Comparison of ENCODE assay signal across 35 cellular contexts in genomic region chr7:37893359-37893758, GRCh38. TPM values are rescaled to one million over a fixed set of nuclear protein-coding genes. Genes with fewer than 3 reads are reported as not detected.
"Had no signal": no experiment of that assay in that cellular context is flagged by ENCODE, and none has a peak within 500 bp of the region (broad histone marks: within the 10 kb centered on the region; RNA-seq: fewer than 3 reads in every experiment).

No MANE protein-coding gene starts in this region.

- H3K9me3 Mint-ChIP-seq: activated CD4-positive, alpha-beta memory T cell treated with anti-CD3 and anti-CD28 coated beads for 36 hours; activated CD4-positive, alpha-beta T cell treated with anti-CD3 and anti-CD28 coated beads, Interleukin-2, amount 10 ng/mL, durations not matched to agents 24 days and 14 days; activated naive CD4-positive, alpha-beta T cell treated with anti-CD3 and anti-CD28 coated beads for 36 hours; activated naive CD4-positive, alpha-beta T cell treated with anti-CD3 and anti-CD28 coated beads, Interleukin-2, amount 50 U/mL, for 24 hours; activated naive CD8-positive, alpha-beta T cell treated with anti-CD3 and anti-CD28 coated beads, Interleukin-2, amount 50 U/mL, for 24 hours; activated T-helper 1 cell treated with anti-CD3 and anti-CD28 coated beads, Interleukin-12 subunit alpha, Interleukin-12 subunit beta, Interleukin-2, Interleukin-4 antibody, amounts not matched to agents 30 ng/mL and 10 ng/mL and 1 ng/mL, durations not matched to agents 14 hours and 24 hours and 36 hours; activated T-helper 2 cell treated with anti-CD3 and anti-CD28 coated beads, Interferon-gamma antibody, Interleukin-2, Interleukin-4, amounts not matched to agents 10 μg/mL and 5 μg/mL and 100 μg/mL, durations not matched to agents 14 hours and 24 hours and 36 hours; effector memory CD8-positive, alpha-beta T cell had no signal

- H3K4me3 ChIP-seq: adrenal gland, body of pancreas, esophagus squamous epithelium, gastroesophageal sphincter, heart right ventricle had no signal

- H3K36me3 Mint-ChIP-seq: activated CD4-positive, alpha-beta memory T cell treated with anti-CD3 and anti-CD28 coated beads for 36 hours; activated CD8-positive, alpha-beta memory T cell treated with anti-CD3 and anti-CD28 coated beads, Interleukin-2, amount 10 ng/mL, durations not matched to agents 7 days and 5 days; activated naive CD4-positive, alpha-beta T cell treated with anti-CD3 and anti-CD28 coated beads, Interleukin-2, amount 50 U/mL, for 24 hours; activated naive CD8-positive, alpha-beta T cell treated with anti-CD3 and anti-CD28 coated beads for 36 hours had no signal

- H3K4me1 Mint-ChIP-seq: activated CD4-positive, alpha-beta T cell treated with anti-CD3 and anti-CD28 coated beads, Interleukin-2, amount 10 ng/mL, durations not matched to agents 24 days and 14 days; activated CD8-positive, alpha-beta memory T cell treated with anti-CD3 and anti-CD28 coated beads, Interleukin-2, amount 10 ng/mL, durations not matched to agents 7 days and 5 days; activated naive CD4-positive, alpha-beta T cell treated with anti-CD3 and anti-CD28 coated beads, Interleukin-2, amount 50 U/mL, for 24 hours; activated naive CD8-positive, alpha-beta T cell treated with anti-CD3 and anti-CD28 coated beads for 36 hours; activated naive CD8-positive, alpha-beta T cell treated with anti-CD3 and anti-CD28 coated beads, Interleukin-2, amount 50 U/mL, for 24 hours had no signal

- H3K27ac ChIP-seq: adrenal gland, body of pancreas, esophagus squamous epithelium, gastroesophageal sphincter, heart right ventricle had no signal

- ATAC-seq: activated CD8-positive, alpha-beta memory T cell treated with anti-CD3 and anti-CD28 coated beads, Interleukin-2, amount 10 ng/mL, durations not matched to agents 7 days and 5 days; activated CD8-positive, alpha-beta T cell treated with anti-CD3 and anti-CD28 coated beads, Interleukin-2, amount 10 ng/mL, durations not matched to agents 7 days and 5 days; activated naive CD8-positive, alpha-beta T cell treated with anti-CD3 and anti-CD28 coated beads, Interleukin-2, amount 50 U/mL, for 24 hours; body of pancreas; effector memory CD8-positive, alpha-beta T cell; gastroesophageal sphincter; heart right ventricle had no signal

- FAIRE-seq: colon had no signal

- H3K36me3 ChIP-seq: adrenal gland, esophagus squamous epithelium, gastroesophageal sphincter, heart right ventricle had no signal

- H3K4me3 Mint-ChIP-seq: activated CD4-positive, alpha-beta memory T cell treated with anti-CD3 and anti-CD28 coated beads for 36 hours; activated CD4-positive, alpha-beta T cell treated with anti-CD3 and anti-CD28 coated beads, Interleukin-2, amount 10 ng/mL, durations not matched to agents 24 days and 14 days; activated CD8-positive, alpha-beta memory T cell treated with anti-CD3 and anti-CD28 coated beads, Interleukin-2, amount 10 ng/mL, durations not matched to agents 7 days and 5 days; activated CD8-positive, alpha-beta T cell treated with anti-CD3 and anti-CD28 coated beads, Interleukin-2, amount 10 ng/mL, durations not matched to agents 7 days and 5 days; activated naive CD4-positive, alpha-beta T cell treated with anti-CD3 and anti-CD28 coated beads for 36 hours; activated naive CD4-positive, alpha-beta T cell treated with anti-CD3 and anti-CD28 coated beads, Interleukin-2, amount 50 U/mL, for 24 hours; activated naive CD8-positive, alpha-beta T cell treated with anti-CD3 and anti-CD28 coated beads for 36 hours; activated naive CD8-positive, alpha-beta T cell treated with anti-CD3 and anti-CD28 coated beads, Interleukin-2, amount 50 U/mL, for 24 hours; activated T-helper 1 cell treated with anti-CD3 and anti-CD28 coated beads, Interleukin-12 subunit alpha, Interleukin-12 subunit beta, Interleukin-2, Interleukin-4 antibody, amounts not matched to agents 30 ng/mL and 10 ng/mL and 1 ng/mL, durations not matched to agents 14 hours and 24 hours and 36 hours; effector memory CD8-positive, alpha-beta T cell had no signal

- H3K27ac Mint-ChIP-seq: activated CD4-positive, alpha-beta memory T cell treated with anti-CD3 and anti-CD28 coated beads for 36 hours; activated CD4-positive, alpha-beta T cell treated with anti-CD3 and anti-CD28 coated beads, Interleukin-2, amount 10 ng/mL, durations not matched to agents 24 days and 14 days; activated CD8-positive, alpha-beta memory T cell treated with anti-CD3 and anti-CD28 coated beads, Interleukin-2, amount 10 ng/mL, durations not matched to agents 7 days and 5 days; activated CD8-positive, alpha-beta T cell treated with anti-CD3 and anti-CD28 coated beads, Interleukin-2, amount 10 ng/mL, durations not matched to agents 7 days and 5 days; activated naive CD4-positive, alpha-beta T cell treated with anti-CD3 and anti-CD28 coated beads for 36 hours; activated naive CD4-positive, alpha-beta T cell treated with anti-CD3 and anti-CD28 coated beads, Interleukin-2, amount 50 U/mL, for 24 hours; activated naive CD8-positive, alpha-beta T cell treated with anti-CD3 and anti-CD28 coated beads for 36 hours; activated naive CD8-positive, alpha-beta T cell treated with anti-CD3 and anti-CD28 coated beads, Interleukin-2, amount 50 U/mL, for 24 hours; activated T-helper 1 cell treated with anti-CD3 and anti-CD28 coated beads, Interleukin-12 subunit alpha, Interleukin-12 subunit beta, Interleukin-2, Interleukin-4 antibody, amounts not matched to agents 30 ng/mL and 10 ng/mL and 1 ng/mL, durations not matched to agents 14 hours and 24 hours and 36 hours; activated T-helper 2 cell treated with anti-CD3 and anti-CD28 coated beads, Interferon-gamma antibody, Interleukin-2, Interleukin-4, amounts not matched to agents 10 μg/mL and 5 μg/mL and 100 μg/mL, durations not matched to agents 14 hours and 24 hours and 36 hours; effector memory CD8-positive, alpha-beta T cell had no signal

- H3K4me1 ChIP-seq: adrenal gland, body of pancreas, esophagus squamous epithelium, gastroesophageal sphincter, heart right ventricle had no signal

- H3K9me3 ChIP-seq: adrenal gland, body of pancreas, esophagus squamous epithelium, gastroesophageal sphincter, heart right ventricle had no signal

- H3K27me3 ChIP-seq: adrenal gland, body of pancreas, esophagus squamous epithelium, gastroesophageal sphincter had no signal

- DNase-seq: activated CD4-positive, alpha-beta memory T cell treated with anti-CD3 and anti-CD28 coated beads for 36 hours; activated CD4-positive, alpha-beta T cell treated with anti-CD3 and anti-CD28 coated beads, Interleukin-2, amount 10 ng/mL, durations not matched to agents 24 days and 14 days; activated CD8-positive, alpha-beta memory T cell treated with anti-CD3 and anti-CD28 coated beads, Interleukin-2, amount 10 ng/mL, durations not matched to agents 7 days and 5 days; activated CD8-positive, alpha-beta memory T cell treated with anti-CD3 and anti-CD28 coated beads, Interleukin-2, amount 50 U/mL, for 4 hours; activated CD8-positive, alpha-beta T cell treated with anti-CD3 and anti-CD28 coated beads, Interleukin-2, amount 10 ng/mL, durations not matched to agents 7 days and 5 days; activated effector memory CD4-positive, alpha-beta T cell treated with anti-CD3 and anti-CD28 coated beads, Interleukin-2, amount 50 U/mL, for 16 hours; activated naive CD4-positive, alpha-beta T cell treated with anti-CD3 and anti-CD28 coated beads for 36 hours; activated naive CD8-positive, alpha-beta T cell treated with anti-CD3 and anti-CD28 coated beads for 36 hours; activated naive CD8-positive, alpha-beta T cell treated with anti-CD3 and anti-CD28 coated beads, Interleukin-2, amount 50 U/mL, for 24 hours; activated T-cell treated with anti-CD3 and anti-CD28 coated beads, Interleukin-2, amount 50 U/mL, for 1 hour; activated T-cell treated with anti-CD3 and anti-CD28 coated beads, Interleukin-2, amount 50 U/mL, for 48 hours; adrenal gland; amygdala; aorta; body of pancreas; caudate nucleus; cortex of kidney; dermis blood vessel endothelial cell; effector CD4-positive, alpha-beta T cell; effector memory CD8-positive, alpha-beta T cell; esophagus squamous epithelium; foreskin melanocyte; heart right ventricle; T-helper 1 cell; T-helper 2 cell had no signal

RNA-seq across cellular contexts. Expression of gene SFRP4, which starts 23.3 kb away (rescaled TPM):
- total RNA-seq: activated CD4-positive, alpha-beta memory T cell treated with anti-CD3 and anti-CD28 coated beads for 36 hours; activated CD4-positive, alpha-beta T cell treated with anti-CD3 and anti-CD28 coated beads, Interleukin-2, amount 10 ng/mL, durations not matched to agents 24 days and 14 days; activated CD8-positive, alpha-beta memory T cell treated with anti-CD3 and anti-CD28 coated beads for 36 hours; activated CD8-positive, alpha-beta memory T cell treated with anti-CD3 and anti-CD28 coated beads, Interleukin-2, amount 10 ng/mL, durations not matched to agents 7 days and 5 days; activated CD8-positive, alpha-beta T cell treated with anti-CD3 and anti-CD28 coated beads, Interleukin-2, amount 10 ng/mL, durations not matched to agents 7 days and 5 days; activated naive CD4-positive, alpha-beta T cell treated with anti-CD3 and anti-CD28 coated beads for 36 hours; activated naive CD8-positive, alpha-beta T cell treated with anti-CD3 and anti-CD28 coated beads for 36 hours; activated T-helper 1 cell treated with anti-CD3 and anti-CD28 coated beads, Interleukin-12 subunit alpha, Interleukin-12 subunit beta, Interleukin-2, Interleukin-4 antibody, amounts not matched to agents 30 ng/mL and 10 ng/mL and 1 ng/mL, durations not matched to agents 14 hours and 24 hours and 36 hours; activated T-helper 2 cell treated with anti-CD3 and anti-CD28 coated beads, Interferon-gamma antibody, Interleukin-2, Interleukin-4, amounts not matched to agents 10 μg/mL and 5 μg/mL and 100 μg/mL, durations not matched to agents 14 hours and 24 hours and 36 hours; dermis blood vessel endothelial cell; glomerular endothelial cell had no signal

RNA-seq across cellular contexts. Expression of gene EPDR1, which starts 27.1 kb away (rescaled TPM):
- total RNA-seq: activated T-helper 1 cell treated with anti-CD3 and anti-CD28 coated beads, Interleukin-12 subunit alpha, Interleukin-12 subunit beta, Interleukin-2, Interleukin-4 antibody, amounts not matched to agents 30 ng/mL and 10 ng/mL and 1 ng/mL, durations not matched to agents 14 hours and 24 hours and 36 hours had no signal

RNA-seq across cellular contexts. Expression of gene NME8, which starts 45.0 kb away (rescaled TPM):
- total RNA-seq: activated CD4-positive, alpha-beta memory T cell treated with anti-CD3 and anti-CD28 coated beads for 36 hours; activated CD4-positive, alpha-beta T cell treated with anti-CD3 and anti-CD28 coated beads, Interleukin-2, amount 10 ng/mL, durations not matched to agents 24 days and 14 days; activated CD8-positive, alpha-beta memory T cell treated with anti-CD3 and anti-CD28 coated beads for 36 hours; activated CD8-positive, alpha-beta memory T cell treated with anti-CD3 and anti-CD28 coated beads, Interleukin-2, amount 10 ng/mL, durations not matched to agents 7 days and 5 days; activated CD8-positive, alpha-beta T cell treated with anti-CD3 and anti-CD28 coated beads, Interleukin-2, amount 10 ng/mL, durations not matched to agents 7 days and 5 days; activated naive CD4-positive, alpha-beta T cell treated with anti-CD3 and anti-CD28 coated beads for 36 hours; activated naive CD8-positive, alpha-beta T cell treated with anti-CD3 and anti-CD28 coated beads for 36 hours; activated T-helper 1 cell treated with anti-CD3 and anti-CD28 coated beads, Interleukin-12 subunit alpha, Interleukin-12 subunit beta, Interleukin-2, Interleukin-4 antibody, amounts not matched to agents 30 ng/mL and 10 ng/mL and 1 ng/mL, durations not matched to agents 14 hours and 24 hours and 36 hours; activated T-helper 2 cell treated with anti-CD3 and anti-CD28 coated beads, Interferon-gamma antibody, Interleukin-2, Interleukin-4, amounts not matched to agents 10 μg/mL and 5 μg/mL and 100 μg/mL, durations not matched to agents 14 hours and 24 hours and 36 hours; adrenal gland; body of pancreas; chondrocyte; dermis blood vessel endothelial cell; esophagus squamous epithelium; fibroblast of lung; fibroblast of villous mesenchyme; glomerular endothelial cell had no signal
